Comparison of ENCODE assay signal across 9 cellular contexts in the genomic region with DNA sequence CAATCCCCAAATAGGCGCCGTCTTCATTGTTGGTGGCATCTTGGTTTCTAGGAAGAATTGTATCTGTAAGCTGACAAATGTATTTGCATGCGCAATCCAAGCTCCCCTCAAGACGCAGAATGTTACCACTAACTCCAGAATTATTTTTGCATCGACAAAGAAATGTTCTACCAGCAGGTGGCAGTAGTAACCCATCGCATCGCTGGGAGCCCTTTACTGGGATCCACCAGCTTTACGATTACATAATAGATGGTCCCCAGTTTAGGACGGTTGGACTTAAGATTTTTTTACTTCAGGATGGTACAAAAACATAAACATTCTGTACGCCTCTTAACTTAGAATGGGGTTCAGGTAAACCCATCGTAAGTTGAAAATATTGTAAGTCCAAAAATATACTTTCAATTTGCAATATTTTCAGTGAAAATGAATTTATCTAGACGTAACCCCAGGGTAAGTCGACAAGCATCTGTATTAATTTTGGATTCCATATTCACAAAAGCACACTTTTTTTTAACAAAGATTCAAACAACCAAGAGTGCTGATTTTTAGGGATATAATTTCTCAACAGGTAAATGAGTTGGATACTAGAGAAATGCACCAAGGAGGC.
A peak's percentile ranks its signal among the peaks of the same experiment; 100 is the strongest.
DNase-seq lines count a peak whose midpoint lies in the region; ATAC-seq and TF ChIP-seq lines count a peak whose summit lies in the region.
"Had no signal": no experiment of that assay in that cellular context is flagged by ENCODE, and none has a peak within 500 bp of the region (broad histone marks: within the 10 kb centered on the region; RNA-seq: fewer than 3 reads in every experiment).

No MANE protein-coding gene starts in this region.

- H3K4me1 ChIP-seq in prostate gland (replicated peaks), result no peaks in the 10 kb centered on the region

- no peak overlapping the region for H3K4me3 Mint-ChIP-seq in activated T-cell treated with anti-CD3 and anti-CD28 coated beads, Interleukin-2, amount 50 U/mL, for 24 hours
- H3K4me3 Mint-ChIP-seq: activated naive CD8-positive, alpha-beta T cell treated with anti-CD3 and anti-CD28 coated beads, Interleukin-2, amount 10 ng/mL, durations not matched to agents 7 days and 5 days had no signal

- peaks cover 9% of the 10 kb centered on the region for H3K27me3 Mint-ChIP-seq in activated T-cell treated with anti-CD3 and anti-CD28 coated beads, Interleukin-2, amount 50 U/mL, for 24 hours
- H3K27me3 Mint-ChIP-seq: activated naive CD8-positive, alpha-beta T cell treated with anti-CD3 and anti-CD28 coated beads, Interleukin-2, amount 10 ng/mL, durations not matched to agents 7 days and 5 days had no signal

- H3K4me3 ChIP-seq in prostate gland, result no peak overlapping the region
- H3K4me3 ChIP-seq in lower leg skin (ENCODE audit: low read depth, poor library complexity, severe bottlenecking), result no peak overlapping the region

- H3K4me1 Mint-ChIP-seq in activated T-cell treated with anti-CD3 and anti-CD28 coated beads, Interleukin-2, amount 50 U/mL, for 24 hours (ENCODE audit: low read depth), result peaks cover 3% of the 10 kb centered on the region
- H3K4me1 Mint-ChIP-seq: activated naive CD8-positive, alpha-beta T cell treated with anti-CD3 and anti-CD28 coated beads, Interleukin-2, amount 10 ng/mL, durations not matched to agents 7 days and 5 days had no signal

- H3K9me3 Mint-ChIP-seq in activated T-cell treated with anti-CD3 and anti-CD28 coated beads, Interleukin-2, amount 50 U/mL, for 24 hours, result no peaks in the 10 kb centered on the region
- H3K9me3 Mint-ChIP-seq: activated naive CD8-positive, alpha-beta T cell treated with anti-CD3 and anti-CD28 coated beads, Interleukin-2, amount 10 ng/mL, durations not matched to agents 7 days and 5 days had no signal

- H3K27ac Mint-ChIP-seq in activated T-cell treated with anti-CD3 and anti-CD28 coated beads, Interleukin-2, amount 50 U/mL, for 24 hours, result no peak overlapping the region
- H3K27ac Mint-ChIP-seq: activated naive CD8-positive, alpha-beta T cell treated with anti-CD3 and anti-CD28 coated beads, Interleukin-2, amount 10 ng/mL, durations not matched to agents 7 days and 5 days had no signal

- no peaks in the 10 kb centered on the region for H3K36me3 ChIP-seq in prostate gland

- WGBS in prostate gland, result 18% methylated on average over 13 of the region's 13 CpGs
- WGBS in lower leg skin, 2 donors, result 15 to 16% methylated on average over 13 of the region's 13 CpGs

- no peak overlapping the region for H3K27ac ChIP-seq in prostate gland

- DNase-seq in GM10266 (ENCODE audit: extremely low spot score) (peak; percentile 58), NCI-H82 (lab: John Stamatoyannopoulos, UW) (peak; percentile 89), glomerular visceral epithelial cell (ENCODE audit: extremely low spot score) (peak; percentile 29), prostate gland (ENCODE audit: low spot score) (peak; percentile 38), lower leg skin (ENCODE audit: low spot score in 2 of 2) (no peak)
- peak; percentile 34 for DNase-seq in activated T-cell treated with anti-CD3 and anti-CD28 coated beads, Interleukin-2, amount 50 U/mL, for 24 hours
- DNase-seq: activated naive CD8-positive, alpha-beta T cell treated with anti-CD3 and anti-CD28 coated beads, Interleukin-2, amount 10 ng/mL, durations not matched to agents 7 days and 5 days had no signal

- TF ChIP-seq POLR2A in prostate gland (IDR thresholded peaks at IDR 0.05) (no peak), lower leg skin (IDR thresholded peaks at IDR 0.05) (no peak)

- H3K27me3 ChIP-seq in prostate gland (replicated peaks; ENCODE audit: insufficient read depth), result no peaks in the 10 kb centered on the region

- TF ChIP-seq CTCF in GM10266 (IDR thresholded peaks at IDR 0.05; ENCODE audit: control insufficient read depth, insufficient read depth, low read depth, missing control alignments), result peak; percentile 70
- peak; percentile 69 to 90 (median 76) for TF ChIP-seq CTCF in prostate gland (IDR thresholded peaks at IDR 0.05)
- no peak for TF ChIP-seq CTCF in lower leg skin (IDR thresholded peaks at IDR 0.05)

- no peaks in the 10 kb centered on the region for H3K36me3 Mint-ChIP-seq in activated T-cell treated with anti-CD3 and anti-CD28 coated beads, Interleukin-2, amount 50 U/mL, for 24 hours (ENCODE audit: low read depth)
- H3K36me3 Mint-ChIP-seq: activated naive CD8-positive, alpha-beta T cell treated with anti-CD3 and anti-CD28 coated beads, Interleukin-2, amount 10 ng/mL, durations not matched to agents 7 days and 5 days had no signal

- no peaks in the 10 kb centered on the region for H3K9me3 ChIP-seq in prostate gland

- peak; percentile 78 for ATAC-seq in HG03354 (IDR thresholded peaks at IDR 0.05; ENCODE audit: poor library complexity, severe bottlenecking, unreplicated experiment)
- no peak for ATAC-seq in HG03521 (IDR thresholded peaks at IDR 0.05; ENCODE audit: unreplicated experiment)

- intact Hi-C loops in prostate gland (cut with DNase I), result no loop called here
- intact Hi-C loops in lower leg skin (cut with DNase I; ENCODE audit: low total_unique reads), result no loop called here

Comparison
In these comparisons a context has a peak if more than half of its experiments do, and no peak if none do; other contexts are left out.
1. DNase-seq: peak in GM10266 (single experiment), NCI-H82 (single experiment), activated T-cell treated with anti-CD3 and anti-CD28 coated beads, Interleukin-2, amount 50 U/mL, for 24 hours (single experiment), glomerular visceral epithelial cell (single experiment) and prostate gland (single experiment); none in lower leg skin (0 of 2).
2. CTCF ChIP-seq: peak in GM10266 (single experiment) and prostate gland (4 of 4); none in lower leg skin (0 of 3).